ENCODE assay signal across 21 cellular contexts in genomic region chr13:93996471-93996870, GRCh38.
"Had no signal": no experiment of that assay in that cellular context is flagged by ENCODE, and none has a peak within 500 bp of the region (broad histone marks: within the 10 kb centered on the region; RNA-seq: fewer than 3 reads in every experiment).

No MANE protein-coding gene starts in this region.

- DNase-seq: Kasumi-1, MM.1S, NCI-H1092 treated with DMSO at 0.1 percent for 48 hours, NCI-H1436, NCI-H187, NCI-H2029, NCI-H2081 treated with DMSO at 0.1 percent for 48 hours, NCI-H2171, NCI-H226, NCI-H446, NCI-H510A, NCI-H524 treated with DMSO at 0.1 percent for 48 hours, NCI-H69, NCI-H774, Right ventricle myocardium superior, RPMI8226, SIG-M5 had no signal

- H3K27me3 Mint-ChIP-seq: IgD-negative memory B cell had no signal

- H3K4me3 Mint-ChIP-seq: IgD-negative memory B cell had no signal

- H3K4me1 Mint-ChIP-seq: IgD-negative memory B cell had no signal

- H3K4me3 ChIP-seq: K562, SJSA1, SK-N-MC had no signal

- H3K9me3 Mint-ChIP-seq: IgD-negative memory B cell had no signal

- ATAC-seq: K562 had no signal

- H3K27ac Mint-ChIP-seq: IgD-negative memory B cell had no signal

- H3K36me3 Mint-ChIP-seq: IgD-negative memory B cell had no signal
